ENCODE assay signal across 29 cellular contexts in the genomic region with DNA sequence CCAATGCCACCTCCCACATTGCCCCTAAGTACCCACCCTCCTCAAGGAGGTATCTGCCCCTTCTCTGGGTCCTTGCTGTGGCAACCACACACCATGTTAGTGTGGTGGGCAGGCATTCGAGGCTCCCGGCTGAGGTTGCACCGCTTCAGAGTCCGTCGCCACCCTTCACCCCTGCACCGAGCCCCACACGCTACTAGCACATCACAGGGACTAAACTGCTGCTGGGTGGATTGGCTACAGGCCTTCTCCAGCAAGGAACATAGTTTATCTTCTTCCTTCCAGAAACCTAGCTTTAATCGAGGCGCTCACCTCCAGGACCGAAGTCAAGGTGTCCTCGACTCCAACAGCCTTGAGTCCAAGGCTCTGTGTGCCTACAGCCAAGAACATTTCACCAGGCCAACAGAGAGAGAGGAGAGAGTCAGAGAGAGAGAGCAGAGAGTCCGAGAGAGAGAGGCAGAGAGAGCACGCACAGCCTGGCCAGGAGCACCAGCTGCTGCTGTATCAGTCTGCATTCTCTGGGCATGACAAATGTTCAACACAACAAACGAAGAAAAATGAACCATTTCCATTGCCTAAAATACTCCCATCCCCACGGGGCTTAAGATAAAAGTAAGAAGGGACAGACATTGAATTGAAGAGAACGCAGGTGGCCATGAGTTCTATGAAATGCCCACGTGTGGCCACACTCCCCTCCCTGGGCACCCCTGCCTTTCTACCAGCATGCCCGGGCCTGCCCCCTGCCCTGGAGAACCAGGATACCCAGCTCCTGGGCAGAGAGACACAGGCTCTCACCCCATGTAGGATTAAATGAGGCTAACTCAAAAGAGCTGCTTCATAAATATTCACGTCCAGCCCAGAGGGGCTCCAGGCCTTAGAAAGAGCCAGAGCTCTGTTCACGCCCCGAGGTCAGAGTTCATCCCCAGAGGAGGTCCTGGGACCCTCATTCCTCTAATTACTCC.
A peak's percentile ranks its signal among the peaks of the same experiment; 100 is the strongest.
DNase-seq lines count a peak whose midpoint lies in the region; ATAC-seq and TF ChIP-seq lines count a peak whose summit lies in the region.
"Had no signal": no experiment of that assay in that cellular context is flagged by ENCODE, and none has a peak within 500 bp of the region (broad histone marks: within the 10 kb centered on the region; RNA-seq: fewer than 3 reads in every experiment).

No MANE protein-coding gene starts in this region.

- ATAC-seq in sciatic nerve: no peak
- ATAC-seq: activated naive CD8-positive, alpha-beta T cell treated with anti-CD3 and anti-CD28 coated beads, Interleukin-2, amount 50 U/mL, for 24 hours; left ventricle myocardium superior; stimulated activated naive CD8-positive, alpha-beta T cell treated with anti-CD3 and anti-CD28 coated beads, Interleukin-15, Interleukin-2, amounts not matched to agents 100 U/mL and 50 U/mL, for 24 hours had no signal

- H3K27ac Mint-ChIP-seq in brain (peak overlapping the region; percentile 38 to 89 (median 74)), glutamatergic neuron (ENCODE audit: unreplicated experiment) (peak overlapping the region; percentile 71)
- H3K27ac Mint-ChIP-seq: activated CD4-positive, alpha-beta memory T cell treated with anti-CD3 and anti-CD28 coated beads for 36 hours; activated naive CD8-positive, alpha-beta T cell treated with anti-CD3 and anti-CD28 coated beads, Interleukin-2, amount 50 U/mL, for 24 hours; HFFc6 had no signal

- H3K27me3 Mint-ChIP-seq in brain: peaks cover 3% of the 10 kb centered on the region
- H3K27me3 Mint-ChIP-seq in glutamatergic neuron (ENCODE audit: unreplicated experiment): peaks cover 16% of the 10 kb centered on the region

- H3K27me3 ChIP-seq in H7 (ENCODE audit: control insufficient read depth, insufficient read depth, low read length): no peaks in the 10 kb centered on the region
- H3K27me3 ChIP-seq: cardiac muscle cell had no signal

- no peaks in the 10 kb centered on the region for H3K36me3 ChIP-seq in H7 (replicated peaks; ENCODE audit: control insufficient read depth, insufficient read depth, low read length)
- H3K36me3 ChIP-seq: cardiac muscle cell, neutrophil, spleen had no signal

- H3K9me3 Mint-ChIP-seq in brain: peaks cover 3 to 13% (median 6%) of the 10 kb centered on the region in 5 experiments
- peaks cover 12% of the 10 kb centered on the region for H3K9me3 Mint-ChIP-seq in glutamatergic neuron (ENCODE audit: unreplicated experiment)
- H3K9me3 Mint-ChIP-seq: activated naive CD8-positive, alpha-beta T cell treated with anti-CD3 and anti-CD28 coated beads, Interleukin-2, amount 50 U/mL, for 24 hours had no signal

- no peaks in the 10 kb centered on the region for H3K36me3 Mint-ChIP-seq in brain
- H3K36me3 Mint-ChIP-seq in glutamatergic neuron (ENCODE audit: unreplicated experiment): peaks cover 4% of the 10 kb centered on the region
- H3K36me3 Mint-ChIP-seq: activated CD4-positive, alpha-beta memory T cell treated with anti-CD3 and anti-CD28 coated beads for 36 hours had no signal

- DNase-seq in AG10803 (ENCODE audit: low read depth) (peak; percentile 2), H7 (peak; percentile 72), glutamatergic neuron (no peak), sciatic nerve (ENCODE audit: low spot score) (no peak), A172 (ENCODE audit: low spot score) (no peak), kidney tubule cell (ENCODE audit: low spot score) (no peak)
- no peak for DNase-seq in activated CD4-positive, alpha-beta T cell treated with anti-CD3 and anti-CD28 coated beads for 1 hour
- DNase-seq: activated CD4-positive, alpha-beta memory T cell treated with anti-CD3 and anti-CD28 coated beads for 36 hours; activated effector memory CD4-positive, alpha-beta T cell treated with anti-CD3 and anti-CD28 coated beads, Interleukin-2, amount 50 U/mL, for 16 hours; activated naive CD8-positive, alpha-beta T cell treated with anti-CD3 and anti-CD28 coated beads, Interleukin-2, amount 50 U/mL, for 24 hours; activated T-cell treated with anti-CD3 and anti-CD28 coated beads for 4 hours; AML-193; DMS79 treated with DMSO at 0.1 percent for 48 hours; foreskin melanocyte; HFFc6; hippocampal formation; KG1; left ventricle myocardium superior; NCI-H1092; NCI-H2081; NCI-H526 treated with DMSO at 0.1 percent for 48 hours; RPMI8226; spleen; stimulated activated CD4-positive, alpha-beta T cell treated with anti-CD3 and anti-CD28 coated beads, Interleukin-4, amount 100 ng/mL, for 24 hours; stimulated activated naive CD8-positive, alpha-beta T cell treated with anti-CD3 and anti-CD28 coated beads, Interleukin-15, Interleukin-2, amounts not matched to agents 100 U/mL and 50 U/mL, for 24 hours had no signal

- H3K4me3 Mint-ChIP-seq in brain: peak overlapping the region in 1 of 5 experiments; percentile 16
- H3K4me3 Mint-ChIP-seq in glutamatergic neuron (ENCODE audit: unreplicated experiment): peak overlapping the region; percentile 71
- H3K4me3 Mint-ChIP-seq: activated CD4-positive, alpha-beta memory T cell treated with anti-CD3 and anti-CD28 coated beads for 36 hours; activated naive CD8-positive, alpha-beta T cell treated with anti-CD3 and anti-CD28 coated beads, Interleukin-2, amount 50 U/mL, for 24 hours; HFFc6 had no signal

- H3K4me1 Mint-ChIP-seq in brain (peaks cover 43% of the 10 kb centered on the region), glutamatergic neuron (ENCODE audit: low read depth, unreplicated experiment) (peaks cover 40% of the 10 kb centered on the region)
- H3K4me1 Mint-ChIP-seq: activated naive CD8-positive, alpha-beta T cell treated with anti-CD3 and anti-CD28 coated beads, Interleukin-2, amount 50 U/mL, for 24 hours had no signal

- H3K4me3 ChIP-seq in AG10803 (ENCODE audit: low read length): no peak overlapping the region
- no peak overlapping the region for H3K4me3 ChIP-seq in H7 (ENCODE audit: insufficient read depth, low read depth, low read length)
- H3K4me3 ChIP-seq: cardiac muscle cell, SK-N-MC, spleen had no signal

- intact Hi-C loops in sciatic nerve (cut with DNase I): no loop called here

- no peak for TF ChIP-seq CTCF in AG10803 (conservative IDR thresholded peaks at IDR 0.05; ENCODE audit: low read length)
- TF ChIP-seq CTCF in brain (conservative IDR thresholded peaks at IDR 0.05): no peak
- no peak for TF ChIP-seq CTCF in glutamatergic neuron (IDR thresholded peaks at IDR 0.05; ENCODE audit: partially characterized antibody, unreplicated experiment)

Comparison
In these comparisons a context has a peak if more than half of its experiments do, and no peak if none do; other contexts are left out.
1. DNase-seq: peak in AG10803 (single experiment) and H7 (single experiment); none in glutamatergic neuron (single experiment), sciatic nerve (single experiment), activated CD4-positive, alpha-beta T cell treated with anti-CD3 and anti-CD28 coated beads for 1 hour (single experiment), A172 (single experiment) and kidney tubule cell (single experiment).